Comparison of ENCODE assay signal across 19 cellular contexts in the genomic region with DNA sequence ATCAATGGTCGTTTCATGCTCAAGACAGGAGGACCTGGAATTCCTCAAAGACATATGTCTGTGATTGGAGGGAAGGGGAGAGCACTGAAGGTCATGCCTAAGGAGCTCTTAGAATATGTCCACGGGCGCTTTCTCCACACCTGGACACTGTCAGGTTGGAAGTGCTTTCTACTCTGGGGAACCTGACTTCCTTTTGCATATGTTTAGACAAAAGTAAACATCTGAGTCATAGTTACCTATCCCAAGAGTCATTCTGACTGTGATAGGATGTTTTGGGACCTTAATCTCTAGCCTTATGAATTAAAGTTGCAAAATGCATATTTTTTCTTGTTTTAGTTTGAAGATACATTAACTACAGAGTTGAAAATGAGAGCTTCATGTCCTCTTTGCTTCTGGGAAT.
"Had no signal": no experiment of that assay in that cellular context is flagged by ENCODE, and none has a peak within 500 bp of the region (broad histone marks: within the 10 kb centered on the region; RNA-seq: fewer than 3 reads in every experiment).

No MANE protein-coding gene starts in this region.

- DNase-seq: activated CD4-positive, alpha-beta T cell treated with anti-CD3 and anti-CD28 coated beads, Interleukin-2, amount 50 U/mL, for 1 hour; activated CD8-positive, alpha-beta memory T cell treated with anti-CD3 and anti-CD28 coated beads for 24 hours; activated gamma-delta T cell treated with Interleukin-2 at 50 U/mL for 16 hours; amygdala; brain microvascular endothelial cell; cortex of kidney; effector CD8-positive, alpha-beta T cell; heart right ventricle; naive thymus-derived CD4-positive, alpha-beta T cell; retina; stimulated activated CD4-positive, alpha-beta T cell treated with anti-CD3 and anti-CD28 coated beads, Interleukin-2, amount 100 ng/mL, for 48 hours; stimulated activated naive CD4-positive, alpha-beta T cell had no signal

- H3K27me3 ChIP-seq: brain microvascular endothelial cell, gastroesophageal sphincter, heart right ventricle, tibial nerve, vagina had no signal

- H3K4me3 ChIP-seq: gastroesophageal sphincter, heart right ventricle, tibial nerve, vagina had no signal

- FAIRE-seq: endothelial cell of umbilical vein had no signal

- H3K4me3 Mint-ChIP-seq: activated naive CD8-positive, alpha-beta T cell; naive thymus-derived CD4-positive, alpha-beta T cell; T-helper 2 cell treated with Interferon-gamma antibody and Interleukin-4, amounts not matched to agents 5 μg/mL and 100 μg/mL, for 36 hours had no signal

- H3K36me3 ChIP-seq: brain microvascular endothelial cell, gastroesophageal sphincter, heart right ventricle, tibial nerve, vagina had no signal

- H3K9me3 Mint-ChIP-seq: T-helper 2 cell treated with Interferon-gamma antibody and Interleukin-4, amounts not matched to agents 5 μg/mL and 100 μg/mL, for 36 hours had no signal

- H3K27ac Mint-ChIP-seq: activated naive CD8-positive, alpha-beta T cell; naive thymus-derived CD4-positive, alpha-beta T cell; T-helper 2 cell treated with Interferon-gamma antibody and Interleukin-4, amounts not matched to agents 5 μg/mL and 100 μg/mL, for 36 hours had no signal

- H3K27ac ChIP-seq: brain microvascular endothelial cell, gastroesophageal sphincter, heart right ventricle, tibial nerve, vagina had no signal

- H3K27me3 Mint-ChIP-seq: activated naive CD8-positive, alpha-beta T cell had no signal

- H3K36me3 Mint-ChIP-seq: activated naive CD8-positive, alpha-beta T cell; naive thymus-derived CD4-positive, alpha-beta T cell had no signal

- H3K9me3 ChIP-seq: gastroesophageal sphincter, heart right ventricle, tibial nerve, vagina had no signal

- ATAC-seq: gastroesophageal sphincter; heart right ventricle; left lobe of liver; naive thymus-derived CD4-positive, alpha-beta T cell had no signal
